8 cellular contexts compared by ENCODE assay signal in the genomic region with DNA sequence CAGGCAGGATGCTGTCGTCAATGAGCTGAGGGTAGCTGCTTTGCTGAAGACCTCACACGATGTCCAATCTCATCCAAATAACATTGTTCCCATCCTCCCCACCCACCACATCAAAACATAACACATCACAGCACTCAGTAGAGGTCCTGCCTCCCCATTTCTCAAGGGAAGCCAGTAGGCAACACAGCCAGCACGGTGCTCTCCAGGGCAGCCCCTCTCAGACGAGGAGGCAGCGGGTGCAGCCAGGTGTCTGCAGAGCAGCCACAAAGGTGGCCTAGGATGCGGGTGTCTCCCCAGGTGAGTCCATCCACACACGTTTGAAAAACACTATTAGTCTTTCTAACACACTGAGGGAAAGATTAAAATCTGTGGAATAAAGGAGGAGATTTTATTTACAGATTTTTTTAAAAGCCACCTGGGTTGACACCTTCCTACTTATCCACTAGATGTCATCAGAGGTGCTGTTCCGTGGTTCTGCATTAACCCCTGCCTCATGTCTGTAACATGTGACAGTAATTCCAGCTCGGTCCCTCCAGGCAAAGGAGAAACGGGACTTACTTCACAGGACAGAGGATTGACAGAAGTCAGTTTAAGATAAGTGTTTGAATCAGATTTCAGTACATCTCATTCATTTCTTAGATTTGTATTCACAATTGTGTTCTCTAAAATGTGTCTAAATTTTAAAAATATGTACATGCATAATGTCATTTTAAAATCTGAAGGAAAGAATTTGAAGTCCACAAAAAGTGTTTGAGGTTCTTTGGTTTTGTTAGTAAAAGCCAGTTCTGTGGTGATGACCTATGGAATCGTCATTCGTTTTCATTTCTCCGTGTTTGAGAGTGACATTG.
DNase-seq lines count a peak whose midpoint lies in the region; ATAC-seq and TF ChIP-seq lines count a peak whose summit lies in the region.

No MANE protein-coding gene starts in this region.

- ATAC-seq in GM21723 (IDR thresholded peaks at IDR 0.05; ENCODE audit: unreplicated experiment) (peak; percentile 71), sciatic nerve (peak; percentile 41)

- DNase-seq in NCI-H510A treated with DMSO at 0.1 percent for 48 hours (lab: John Stamatoyannopoulos, UW) = peak; percentile 77
- DNase-seq in NCI-H510A (lab: John Stamatoyannopoulos, UW) = no peak
- peak; percentile 33 for DNase-seq in LoVo (ENCODE audit: low spot score)
- DNase-seq in SK-MEL-5 (ENCODE audit: low read depth, low spot score) = peak; percentile 76
- DNase-seq in fibroblast of the aortic adventitia (ENCODE audit: low read depth) = peak; percentile 50
- no peak for DNase-seq in sciatic nerve (ENCODE audit: low spot score)
- DNase-seq in NK-92 treated with Interleukin-12 subunit alpha and Interleukin-12 subunit beta, amount 100 ng/mL, for 24 hours (lab: John Stamatoyannopoulos, UW) = no peak

- no peak overlapping the region for H3K4me3 ChIP-seq in fibroblast of the aortic adventitia (ENCODE audit: low read depth, low read length)

- peak; percentile 49 for TF ChIP-seq CTCF in fibroblast of the aortic adventitia (IDR thresholded peaks at IDR 0.05; ENCODE audit: insufficient read depth, low read length)

- in situ Hi-C loops in SK-MEL-5 (cut with HindIII; ENCODE audit: low pct_unique_long_range_greater_than_20kb, low sequenced_read_pairs) = no loop called here

- intact Hi-C loops in sciatic nerve (cut with DNase I) = no loop called here

Comparison
In these comparisons a context has a peak if more than half of its experiments do, and no peak if none do; other contexts are left out.
1. DNase-seq: peak in NCI-H510A treated with DMSO at 0.1 percent for 48 hours (single experiment), LoVo (single experiment), SK-MEL-5 (single experiment) and fibroblast of the aortic adventitia (single experiment); none in NCI-H510A (single experiment), sciatic nerve (single experiment) and NK-92 treated with Interleukin-12 subunit alpha and Interleukin-12 subunit beta, amount 100 ng/mL, for 24 hours (single experiment).